ENCODE assay signal across 8 cellular contexts in genomic region chr19:15299568-15300409, GRCh38. TPM values are rescaled to one million over a fixed set of nuclear protein-coding genes. Genes with fewer than 3 reads are reported as not detected.
DNase-seq lines count a peak whose midpoint lies in the region; TF ChIP-seq lines count a peak whose summit lies in the region.
"Had no signal": no experiment of that assay in that cellular context is flagged by ENCODE, and none has a peak within 500 bp of the region (broad histone marks: within the 10 kb centered on the region; RNA-seq: fewer than 3 reads in every experiment).

No MANE protein-coding gene starts in this region.

- DNase-seq in EL: peak; percentile 88
- DNase-seq in SK-N-MC (ENCODE audit: low read depth, low spot score): no peak
- DNase-seq in epithelial cell of esophagus (ENCODE audit: low read depth): peak; percentile 48
- DNase-seq in posterior vena cava (ENCODE audit: low spot score): peak; percentile 16
- DNase-seq in activated effector memory CD4-positive, alpha-beta T cell treated with anti-CD3 and anti-CD28 coated beads, Interleukin-2, amount 50 U/mL, for 16 hours: no peak
- no peak for DNase-seq in substantia nigra (lab: John Stamatoyannopoulos, UW)
- DNase-seq in SJCRH30: no peak
- DNase-seq: hippocampal formation had no signal

- H3K36me3 ChIP-seq in SK-N-MC (ENCODE audit: insufficient read depth, low read length): peaks cover 18% of the 10 kb centered on the region
- H3K36me3 ChIP-seq in SJCRH30: peaks cover 2% of the 10 kb centered on the region; the same call in 1 of the 2 replicates

- no peaks in the 10 kb centered on the region for H3K27me3 ChIP-seq in SJCRH30

- no peak overlapping the region for H3K4me3 ChIP-seq in SK-N-MC
- H3K4me3 ChIP-seq in epithelial cell of esophagus (ENCODE audit: low read length): no peak overlapping the region
- no peak overlapping the region for H3K4me3 ChIP-seq in SJCRH30

- intact Hi-C loops in posterior vena cava (cut with DNase I): no loop called here

- H3K9me3 ChIP-seq in SK-N-MC (ENCODE audit: low read depth, low read length) (no peaks in the 10 kb centered on the region), SJCRH30 (replicated peaks) (no peaks in the 10 kb centered on the region)

- no peak for TF ChIP-seq CTCF in epithelial cell of esophagus (IDR thresholded peaks at IDR 0.05; ENCODE audit: insufficient read depth, low read depth, low read length, missing control alignments)

- peak overlapping the region; percentile 13 for H3K9ac ChIP-seq in SK-N-MC (ENCODE audit: insufficient read length)

- H3K27ac ChIP-seq in SK-N-MC (peak overlapping the region; percentile 71), substantia nigra (ENCODE audit: low read depth, low read length, poor library complexity, severe bottlenecking) (no peak overlapping the region), SJCRH30 (no peak overlapping the region)

- H3K4me1 ChIP-seq in SJCRH30: peaks cover 29% of the 10 kb centered on the region

RNA-seq across cellular contexts. Expression of gene BRD4, which starts 32.5 kb away (rescaled TPM):
- 10 to 100 TPM; 77.5 to 89.6 TPM for total RNA-seq in posterior vena cava
- total RNA-seq in SJCRH30 (2014; rRNA removed; shearing (Covaris generic)): 48.6 and 50.4 TPM in 2 replicates

Comparison
In these comparisons a context has a peak if more than half of its experiments do, and no peak if none do; other contexts are left out.
1. DNase-seq: peak in EL (single experiment), epithelial cell of esophagus (single experiment) and posterior vena cava (single experiment); none in SK-N-MC (single experiment), activated effector memory CD4-positive, alpha-beta T cell treated with anti-CD3 and anti-CD28 coated beads, Interleukin-2, amount 50 U/mL, for 16 hours (single experiment), substantia nigra (0 of 49) and SJCRH30 (0 of 2).